17 cellular contexts compared by ENCODE assay signal in the genomic region with DNA sequence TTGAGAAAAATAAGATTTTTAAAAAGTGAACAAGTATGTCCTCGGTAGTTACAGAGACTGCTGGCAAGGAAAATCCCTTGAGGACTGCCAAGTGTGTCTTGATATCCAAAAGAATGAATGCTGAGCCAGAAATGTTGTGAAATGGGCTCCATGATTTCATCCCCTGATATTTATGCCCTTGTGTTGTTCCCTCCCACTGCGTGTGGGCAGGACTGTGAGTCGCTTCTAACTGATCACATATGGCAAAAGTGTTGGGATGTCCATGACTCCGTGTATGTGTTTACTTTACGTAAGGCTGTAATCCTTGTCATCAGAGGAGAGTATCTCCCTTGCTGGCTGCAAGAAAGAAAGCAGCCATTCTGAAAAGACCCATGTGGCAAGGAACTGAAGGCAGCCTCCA.
DNase-seq lines count a peak whose midpoint lies in the region; ATAC-seq, FAIRE-seq and TF ChIP-seq lines count a peak whose summit lies in the region.
"Had no signal": no experiment of that assay in that cellular context is flagged by ENCODE, and none has a peak within 500 bp of the region (broad histone marks: within the 10 kb centered on the region; RNA-seq: fewer than 3 reads in every experiment).

No MANE protein-coding gene starts in this region.

- no peaks in the 10 kb centered on the region for H3K9me3 ChIP-seq in left ventricle myocardium inferior (replicated peaks)
- H3K9me3 ChIP-seq in astrocyte (ENCODE audit: insufficient read depth, low read depth, low read length) = no peaks in the 10 kb centered on the region
- H3K9me3 ChIP-seq in suprapubic skin = no peaks in the 10 kb centered on the region
- H3K9me3 ChIP-seq: neutrophil, thoracic aorta had no signal

- no peak overlapping the region for H3K4me3 Mint-ChIP-seq in astrocyte (ENCODE audit: unreplicated experiment)
- H3K4me3 Mint-ChIP-seq in T-helper 2 cell treated with Interferon-gamma antibody and Interleukin-4, amounts not matched to agents 5 μg/mL and 100 μg/mL, for 36 hours = no peak overlapping the region
- H3K4me3 Mint-ChIP-seq: activated CD8-positive, alpha-beta T cell treated with anti-CD3 and anti-CD28 coated beads, Interleukin-2, amount 10 ng/mL, durations not matched to agents 7 days and 5 days; brain; endodermal cell had no signal

- intact Hi-C loops in Right ventricle myocardium inferior (cut with DNase I) (no loop called here), left ventricle myocardium inferior (cut with micrococcal nuclease) (no loop called here)

- FAIRE-seq in astrocyte (lab: Jason Lieb, UNC) = no peak
- FAIRE-seq: D721Med had no signal

- no peaks in the 10 kb centered on the region for H4K20me1 ChIP-seq in astrocyte (ENCODE audit: insufficient read depth, low read length)

- H3K4me1 ChIP-seq in left ventricle myocardium inferior = no peaks in the 10 kb centered on the region
- H3K4me1 ChIP-seq in astrocyte (ENCODE audit: insufficient read depth, low read length) = no peaks in the 10 kb centered on the region
- H3K4me1 ChIP-seq in suprapubic skin = no peaks in the 10 kb centered on the region

- H3K27ac Mint-ChIP-seq in astrocyte (ENCODE audit: unreplicated experiment) = no peak overlapping the region
- no peak overlapping the region for H3K27ac Mint-ChIP-seq in T-helper 2 cell treated with Interferon-gamma antibody and Interleukin-4, amounts not matched to agents 5 μg/mL and 100 μg/mL, for 36 hours
- H3K27ac Mint-ChIP-seq: activated CD8-positive, alpha-beta T cell treated with anti-CD3 and anti-CD28 coated beads, Interleukin-2, amount 10 ng/mL, durations not matched to agents 7 days and 5 days; endodermal cell had no signal

- peaks cover 3% of the 10 kb centered on the region for H3K27me3 Mint-ChIP-seq in astrocyte (ENCODE audit: low read depth, unreplicated experiment)
- no peaks in the 10 kb centered on the region for H3K27me3 Mint-ChIP-seq in T-helper 2 cell treated with Interferon-gamma antibody and Interleukin-4, amounts not matched to agents 5 μg/mL and 100 μg/mL, for 36 hours (ENCODE audit: low read depth)
- H3K27me3 Mint-ChIP-seq: brain had no signal

- DNase-seq in Right ventricle myocardium inferior (ENCODE audit: missing footprints) = no peak
- no peak for DNase-seq in left ventricle myocardium inferior
- peak; percentile 72 for DNase-seq in astrocyte (ENCODE audit: low read depth)
- DNase-seq in inferior parietal cortex (ENCODE audit: extremely low spot score) = peak; percentile 45
- peak in 1 of 2 donors; percentile 70 for DNase-seq in suprapubic skin (ENCODE audit: low spot score in 2 of 2)
- DNase-seq in NCI-H1092 treated with DMSO at 0.1 percent for 48 hours (lab: John Stamatoyannopoulos, UW) = no peak
- no peak for DNase-seq in T-helper 2 cell treated with Interferon-gamma antibody and Interleukin-4, amounts not matched to agents 5 μg/mL and 100 μg/mL, for 36 hours (ENCODE audit: low spot score)
- no peak for DNase-seq in stimulated activated CD8-positive, alpha-beta memory T cell treated with anti-CD3 and anti-CD28 coated beads, Interleukin-4, amount 100 ng/mL, for 48 hours
- DNase-seq: 8988T; activated CD8-positive, alpha-beta T cell treated with anti-CD3 and anti-CD28 coated beads, Interleukin-2, amount 10 ng/mL, durations not matched to agents 7 days and 5 days; endodermal cell; NCI-H1694; SIG-M5 had no signal

- no peaks in the 10 kb centered on the region for H3K36me3 Mint-ChIP-seq in astrocyte (ENCODE audit: low read depth, unreplicated experiment)
- H3K36me3 Mint-ChIP-seq in T-helper 2 cell treated with Interferon-gamma antibody and Interleukin-4, amounts not matched to agents 5 μg/mL and 100 μg/mL, for 36 hours (ENCODE audit: low read depth) = no peaks in the 10 kb centered on the region
- H3K36me3 Mint-ChIP-seq: brain had no signal

- H3K79me2 ChIP-seq in astrocyte (ENCODE audit: insufficient read depth, low read length) = no peaks in the 10 kb centered on the region

- no peak overlapping the region for H3K27ac ChIP-seq in left ventricle myocardium inferior (replicated peaks)
- H3K27ac ChIP-seq in astrocyte (ENCODE audit: low read depth, low read length) = no peak overlapping the region
- peak overlapping the region; percentile 36 for H3K27ac ChIP-seq in suprapubic skin
- H3K27ac ChIP-seq: neutrophil, thoracic aorta had no signal

- TF ChIP-seq EP300 in suprapubic skin (IDR thresholded peaks at IDR 0.05) = no peak

- H3K4me3 ChIP-seq in left ventricle myocardium inferior (no peak overlapping the region), astrocyte (ENCODE audit: insufficient read depth, low read depth, low read length) (no peak overlapping the region), suprapubic skin (no peak overlapping the region)
- H3K4me3 ChIP-seq: thoracic aorta had no signal

- no peak overlapping the region for H3K4me2 ChIP-seq in astrocyte (ENCODE audit: low read length)

- H3K9me3 Mint-ChIP-seq in astrocyte (ENCODE audit: unreplicated experiment) = peaks cover 7% of the 10 kb centered on the region
- peaks cover 3% of the 10 kb centered on the region for H3K9me3 Mint-ChIP-seq in T-helper 2 cell treated with Interferon-gamma antibody and Interleukin-4, amounts not matched to agents 5 μg/mL and 100 μg/mL, for 36 hours
- H3K9me3 Mint-ChIP-seq: endodermal cell had no signal

- peaks cover 2% of the 10 kb centered on the region for H3K4me1 Mint-ChIP-seq in astrocyte (ENCODE audit: low read depth, unreplicated experiment)
- no peaks in the 10 kb centered on the region for H3K4me1 Mint-ChIP-seq in T-helper 2 cell treated with Interferon-gamma antibody and Interleukin-4, amounts not matched to agents 5 μg/mL and 100 μg/mL, for 36 hours (ENCODE audit: low read depth)
- H3K4me1 Mint-ChIP-seq: brain, endodermal cell had no signal

- TF ChIP-seq POLR2A in suprapubic skin (IDR thresholded peaks at IDR 0.05) = no peak

- H3K36me3 ChIP-seq in left ventricle myocardium inferior = no peaks in the 10 kb centered on the region
- H3K36me3 ChIP-seq in astrocyte (ENCODE audit: insufficient read depth, low read length) = no peaks in the 10 kb centered on the region
- H3K36me3 ChIP-seq in suprapubic skin = no peaks in the 10 kb centered on the region
- H3K36me3 ChIP-seq: neutrophil, thoracic aorta had no signal

- H3K27me3 ChIP-seq in left ventricle myocardium inferior (ENCODE audit: low read depth) (no peaks in the 10 kb centered on the region), astrocyte (ENCODE audit: insufficient read depth, low read length) (no peaks in the 10 kb centered on the region), suprapubic skin (no peaks in the 10 kb centered on the region)
- H3K27me3 ChIP-seq: neutrophil had no signal

- TF ChIP-seq CTCF in left ventricle myocardium inferior (IDR thresholded peaks at IDR 0.05; ENCODE audit: borderline replicate concordance) = no peak
- no peak for TF ChIP-seq CTCF in astrocyte (IDR thresholded peaks at IDR 0.05; ENCODE audit: insufficient read depth, low read depth, low read length)
- TF ChIP-seq CTCF in suprapubic skin (IDR thresholded peaks at IDR 0.05) = no peak

- ATAC-seq in Right ventricle myocardium inferior = peak; percentile 57
- ATAC-seq: activated CD8-positive, alpha-beta T cell treated with anti-CD3 and anti-CD28 coated beads, Interleukin-2, amount 10 ng/mL, durations not matched to agents 7 days and 5 days had no signal

- 35% methylated on average over 5 of the region's 5 CpGs for WGBS in suprapubic skin

- no peak overlapping the region for H3K9ac ChIP-seq in astrocyte (ENCODE audit: low read length)

- no peak overlapping the region for H2AFZ ChIP-seq in astrocyte (ENCODE audit: low read depth, low read length)

Comparison
In these comparisons a context has a peak if more than half of its experiments do, and no peak if none do; other contexts are left out.
1. DNase-seq: peak in astrocyte (single experiment) and inferior parietal cortex (single experiment); none in Right ventricle myocardium inferior (single experiment), left ventricle myocardium inferior (single experiment), NCI-H1092 treated with DMSO at 0.1 percent for 48 hours (single experiment), T-helper 2 cell treated with Interferon-gamma antibody and Interleukin-4, amounts not matched to agents 5 μg/mL and 100 μg/mL, for 36 hours (single experiment) and stimulated activated CD8-positive, alpha-beta memory T cell treated with anti-CD3 and anti-CD28 coated beads, Interleukin-4, amount 100 ng/mL, for 48 hours (single experiment).